ENCODE assay signal across 8 cellular contexts in genomic region chr7:76397409-76398183, GRCh38. TPM values are rescaled to one million over a fixed set of nuclear protein-coding genes. Genes with fewer than 3 reads are reported as not detected.
DNase-seq lines count a peak whose midpoint lies in the region; ATAC-seq and TF ChIP-seq lines count a peak whose summit lies in the region.

No MANE protein-coding gene starts in this region.

- DNase-seq in CMK (ENCODE audit: low read depth): peak; percentile 91
- DNase-seq in SJSA1 (ENCODE audit: low read depth in 1 of 2, low spot score in 2 of 2): peak in 1 of 2 experiments; percentile 74
- peak; percentile 41 to 79 (median 67) for DNase-seq in activated naive CD4-positive, alpha-beta T cell (lab: John Stamatoyannopoulos, UW)
- DNase-seq in glutamatergic neuron: peak; percentile 69
- DNase-seq in putamen (ENCODE audit: low spot score): peak; percentile 67

- peak overlapping the region; percentile 7 for H3K4me3 Mint-ChIP-seq in glutamatergic neuron (ENCODE audit: unreplicated experiment)

- TF ChIP-seq CTCF in glutamatergic neuron (IDR thresholded peaks at IDR 0.05; ENCODE audit: partially characterized antibody, unreplicated experiment): no peak

- no peaks in the 10 kb centered on the region for H3K36me3 ChIP-seq in SJSA1
- no peaks in the 10 kb centered on the region for H3K36me3 ChIP-seq in urinary bladder (ENCODE audit: insufficient read depth)

- H3K27ac ChIP-seq in SJSA1 (no peak overlapping the region), urinary bladder (ENCODE audit: low read depth) (no peak overlapping the region)

- H3K9me3 Mint-ChIP-seq in glutamatergic neuron (ENCODE audit: unreplicated experiment): peaks cover 8% of the 10 kb centered on the region

- 0 out of 2 replicates have a peak, but pooled peaks cover 2% of the 10 kb centered on the region for H3K9me3 ChIP-seq in SJSA1 (replicated peaks)

- peaks cover 3% of the 10 kb centered on the region for H3K27me3 Mint-ChIP-seq in glutamatergic neuron (ENCODE audit: unreplicated experiment)

- no peak overlapping the region for H3K27ac Mint-ChIP-seq in glutamatergic neuron (ENCODE audit: unreplicated experiment)

- H3K36me3 Mint-ChIP-seq in glutamatergic neuron (ENCODE audit: unreplicated experiment): no peaks in the 10 kb centered on the region

- WGBS in urinary bladder: 16% methylated on average over 45 of the region's 45 CpGs

- peaks cover 13% of the 10 kb centered on the region for H3K4me1 Mint-ChIP-seq in glutamatergic neuron (ENCODE audit: low read depth, unreplicated experiment)

- peak overlapping the region; percentile 23 for H3K4me3 ChIP-seq in SJSA1
- peak overlapping the region; percentile 33 for H3K4me3 ChIP-seq in urinary bladder (ENCODE audit: low read depth, low read length)

- H3K4me1 ChIP-seq in SJSA1 (replicated peaks) (peaks cover 25% of the 10 kb centered on the region), urinary bladder (ENCODE audit: insufficient read depth) (no peaks in the 10 kb centered on the region)

- peak; percentile 29 for ATAC-seq in HG02981 (IDR thresholded peaks at IDR 0.05; ENCODE audit: unreplicated experiment)
- ATAC-seq in GM18873 (IDR thresholded peaks at IDR 0.05; ENCODE audit: low FRiP score, unreplicated experiment): no peak

- no peaks in the 10 kb centered on the region for H3K27me3 ChIP-seq in SJSA1 (replicated peaks)

RNA-seq across cellular contexts. Expression of gene SSC4D, which starts 11.9 kb away (rescaled TPM):
- 0.34 TPM in 1 of 2 replicates, not detected in the other for total RNA-seq in SJSA1 (2014; rRNA removed; shearing (Covaris generic))
- 6.1 TPM for total RNA-seq in glutamatergic neuron (ENCODE audit: unreplicated experiment)
- 0.37 TPM for total RNA-seq in urinary bladder
- polyA plus RNA-seq in urinary bladder: 0.68 TPM

RNA-seq across cellular contexts. Expression of gene ZP3, which starts 27.2 kb away (rescaled TPM):
- 0.58 and 3.7 TPM in 2 replicates for total RNA-seq in SJSA1 (2014; rRNA removed; shearing (Covaris generic))
- total RNA-seq in glutamatergic neuron (ENCODE audit: unreplicated experiment) (3.4 TPM), urinary bladder (0.42 TPM)
- polyA plus RNA-seq in urinary bladder: 1.1 TPM

RNA-seq across cellular contexts. Expression of gene YWHAG, which starts 38.8 kb away (rescaled TPM):
- total RNA-seq in SJSA1 (2014; rRNA removed; shearing (Covaris generic)): 67.0 and 76.1 TPM in 2 replicates
- total RNA-seq in glutamatergic neuron (ENCODE audit: unreplicated experiment) (650 TPM), urinary bladder (55.0 TPM)
- polyA plus RNA-seq in urinary bladder: 95.5 TPM
